14 cellular contexts compared by ENCODE assay signal in genomic region chr7:150971242-150972048, GRCh38. TPM values are rescaled to one million over a fixed set of nuclear protein-coding genes. Genes with fewer than 3 reads are reported as not detected.
DNase-seq lines count a peak whose midpoint lies in the region; ATAC-seq and TF ChIP-seq lines count a peak whose summit lies in the region.
"Had no signal": no experiment of that assay in that cellular context is flagged by ENCODE, and none has a peak within 500 bp of the region (broad histone marks: within the 10 kb centered on the region; RNA-seq: fewer than 3 reads in every experiment).

No MANE protein-coding gene starts in this region.

- H3K9me3 Mint-ChIP-seq in neural crest cell, result no peaks in the 10 kb centered on the region
- no peaks in the 10 kb centered on the region for H3K9me3 Mint-ChIP-seq in activated naive CD4-positive, alpha-beta T cell treated with anti-CD3 and anti-CD28 coated beads for 36 hours
- H3K9me3 Mint-ChIP-seq: activated T-cell treated with anti-CD3 and anti-CD28 coated beads, Interleukin-2, amount 50 U/mL, for 72 hours; GM23338; naive B cell had no signal

- no peak for TF ChIP-seq EP300 in gastroesophageal sphincter (IDR thresholded peaks at IDR 0.05)

- H3K9me3 ChIP-seq in gastroesophageal sphincter, result no peaks in the 10 kb centered on the region

- H3K4me3 ChIP-seq in H7 (ENCODE audit: insufficient read depth, low read depth, low read length) (no peak overlapping the region), gastroesophageal sphincter (no peak overlapping the region)
- H3K4me3 ChIP-seq: GM23338 had no signal

- H3K27ac ChIP-seq in gastroesophageal sphincter, result peak overlapping the region in 3 of 4 donors; percentile 85 to 89 (median 86)
- H3K27ac ChIP-seq: C4-2B had no signal

- peaks cover 0 to 100% (median 47%) of the 10 kb centered on the region in 3 donors for H3K4me1 ChIP-seq in gastroesophageal sphincter

- H3K4me3 Mint-ChIP-seq in neural crest cell, result peak overlapping the region; percentile 70
- no peak overlapping the region for H3K4me3 Mint-ChIP-seq in activated naive CD4-positive, alpha-beta T cell treated with anti-CD3 and anti-CD28 coated beads for 36 hours
- H3K4me3 Mint-ChIP-seq: activated T-cell treated with anti-CD3 and anti-CD28 coated beads, Interleukin-2, amount 50 U/mL, for 72 hours; GM23338 had no signal

- no peak for TF ChIP-seq POLR2A in gastroesophageal sphincter (IDR thresholded peaks at IDR 0.05)

- TF ChIP-seq CTCF in gastroesophageal sphincter (IDR thresholded peaks at IDR 0.05) (no peak), neural crest cell (conservative IDR thresholded peaks at IDR 0.05) (no peak)

- in situ Hi-C loops in G401 (cut with HindIII; ENCODE audit: low sequenced_read_pairs), result no loop called here

- peak; percentile 74 for DNase-seq in H7
- peak; percentile 93 for DNase-seq in NCI-H2227 (lab: John Stamatoyannopoulos, UW; ENCODE audit: unreplicated experiment)
- no peak for DNase-seq in neural crest cell (ENCODE audit: low read depth, low spot score)
- no peak for DNase-seq in G401 (ENCODE audit: low spot score)
- DNase-seq in activated CD4-positive, alpha-beta T cell treated with anti-CD3 and anti-CD28 coated beads for 48 hours, result no peak
- DNase-seq in activated naive CD4-positive, alpha-beta T cell treated with anti-CD3 and anti-CD28 coated beads for 36 hours, result no peak
- DNase-seq: activated T-cell treated with anti-CD3 and anti-CD28 coated beads, Interleukin-2, amount 50 U/mL, for 72 hours; naive B cell; NCI-H510A; SIG-M5 had no signal

- peak overlapping the region; percentile 98 for H3K27ac Mint-ChIP-seq in neural crest cell (ENCODE audit: unreplicated experiment)
- H3K27ac Mint-ChIP-seq in activated naive CD4-positive, alpha-beta T cell treated with anti-CD3 and anti-CD28 coated beads for 36 hours, result no peak overlapping the region
- H3K27ac Mint-ChIP-seq: activated T-cell treated with anti-CD3 and anti-CD28 coated beads, Interleukin-2, amount 50 U/mL, for 72 hours; GM23338 had no signal

- peak; percentile 3 for ATAC-seq in gastroesophageal sphincter
- ATAC-seq in GM18520 (IDR thresholded peaks at IDR 0.05; ENCODE audit: unreplicated experiment), result no peak
- ATAC-seq: activated T-cell treated with anti-CD3 and anti-CD28 coated beads, Interleukin-2, amount 50 U/mL, for 72 hours; GM23338 had no signal

- WGBS in gastroesophageal sphincter (ENCODE audit: low coverage in 1 of 2), 2 donors, result 10 to 18% methylated on average over 6 to 8 of the region's 17 CpGs

- intact Hi-C loops in activated naive CD4-positive, alpha-beta T cell treated with anti-CD3 and anti-CD28 coated beads for 36 hours (cut with micrococcal nuclease), result no loop called here

- peaks cover 6% of the 10 kb centered on the region for H3K27me3 Mint-ChIP-seq in neural crest cell (ENCODE audit: low read depth)
- peaks cover 4% of the 10 kb centered on the region for H3K27me3 Mint-ChIP-seq in activated naive CD4-positive, alpha-beta T cell treated with anti-CD3 and anti-CD28 coated beads for 36 hours (ENCODE audit: low read depth)

- H3K4me1 Mint-ChIP-seq in neural crest cell, result peaks cover 42% of the 10 kb centered on the region
- peaks cover 15% of the 10 kb centered on the region for H3K4me1 Mint-ChIP-seq in activated naive CD4-positive, alpha-beta T cell treated with anti-CD3 and anti-CD28 coated beads for 36 hours (ENCODE audit: low read depth)

- H3K36me3 ChIP-seq in H7 (replicated peaks; ENCODE audit: control insufficient read depth, insufficient read depth, low read length) (no peaks in the 10 kb centered on the region), gastroesophageal sphincter (no peaks in the 10 kb centered on the region)

- H3K36me3 Mint-ChIP-seq in neural crest cell (ENCODE audit: low read depth), result no peaks in the 10 kb centered on the region
- no peaks in the 10 kb centered on the region for H3K36me3 Mint-ChIP-seq in activated naive CD4-positive, alpha-beta T cell treated with anti-CD3 and anti-CD28 coated beads for 36 hours (ENCODE audit: low read depth)

- CTCF ChIA-PET in activated naive CD4-positive, alpha-beta T cell treated with anti-CD3 and anti-CD28 coated beads for 36 hours (lab: Charles Lee), result interaction anchor here (1.3 to 1.4 kb wide), 2 partner anchors 17 to 73 kb away, joined by 3 read pairs; no protein-coding TSS in a partner anchor

- peaks cover 22% of the 10 kb centered on the region for H3K27me3 ChIP-seq in H7 (ENCODE audit: control insufficient read depth, insufficient read depth, low read length)
- H3K27me3 ChIP-seq in gastroesophageal sphincter, result peaks cover 25% of the 10 kb centered on the region

RNA-seq across cellular contexts. Expression of gene KCNH2, which starts 6.7 kb away (rescaled TPM):
- total RNA-seq in H7 (2014; rRNA removed; shearing (Covaris generic)), result 9.3 and 9.5 TPM in 2 replicates
- total RNA-seq in gastroesophageal sphincter (10 to 100 TPM; 26.6 to 63.8 (median 36.3) TPM), neural crest cell (10.7 and 12.4 TPM in 2 replicates)
- total RNA-seq in G401 (2014; rRNA removed; shearing (Covaris generic)), result 10.8 and 11.5 TPM in 2 replicates
- total RNA-seq in activated naive CD4-positive, alpha-beta T cell treated with anti-CD3 and anti-CD28 coated beads for 36 hours, result under 1 TPM; 0.17 to 0.19 TPM

RNA-seq across cellular contexts. Expression of gene NOS3, which starts 19.4 kb away (rescaled TPM):
- total RNA-seq in H7 (2014; rRNA removed; shearing (Covaris generic)), result 15.5 and 16.5 TPM in 2 replicates
- total RNA-seq in gastroesophageal sphincter, result 10 to 100 TPM in 2 of 4 donors, 1 to 10 TPM in 2; 6.8 to 29.4 (median 13.5) TPM
- 6.1 and 7.4 TPM in 2 replicates for total RNA-seq in neural crest cell
- 34.5 and 41.6 TPM in 2 replicates for total RNA-seq in G401 (2014; rRNA removed; shearing (Covaris generic))
- total RNA-seq in activated naive CD4-positive, alpha-beta T cell treated with anti-CD3 and anti-CD28 coated beads for 36 hours, result 1 to 10 TPM; 7.1 to 9.2 TPM

RNA-seq across cellular contexts. Expression of gene ATG9B, which starts 52.8 kb away (rescaled TPM):
- 1.7 TPM in 2 replicates for total RNA-seq in H7 (2014; rRNA removed; shearing (Covaris generic))
- under 1 TPM in 2 of 4 donors, not detected in 2; 0.15 to 0.31 TPM for total RNA-seq in gastroesophageal sphincter
- 8.0 and 9.2 TPM in 2 replicates for total RNA-seq in neural crest cell
- 0.34 and 0.49 TPM in 2 replicates for total RNA-seq in G401 (2014; rRNA removed; shearing (Covaris generic))
- total RNA-seq in activated naive CD4-positive, alpha-beta T cell treated with anti-CD3 and anti-CD28 coated beads for 36 hours, result 1 to 10 TPM; 2.8 to 4.0 TPM

RNA-seq across cellular contexts. Expression of gene ABCB8, which starts 56.8 kb away (rescaled TPM):
- total RNA-seq in H7 (2014; rRNA removed; shearing (Covaris generic)), result 26.7 and 29.7 TPM in 2 replicates
- 10 to 100 TPM; 13.2 to 33.0 (median 18.8) TPM for total RNA-seq in gastroesophageal sphincter
- total RNA-seq in neural crest cell, result 42.3 and 43.5 TPM in 2 replicates
- 34.0 and 57.0 TPM in 2 replicates for total RNA-seq in G401 (2014; rRNA removed; shearing (Covaris generic))
- total RNA-seq in activated naive CD4-positive, alpha-beta T cell treated with anti-CD3 and anti-CD28 coated beads for 36 hours, result 10 to 100 TPM; 41.3 to 47.8 TPM

Comparison
In these comparisons a context has a peak if more than half of its experiments do, and no peak if none do; other contexts are left out.
1. DNase-seq: peak in H7 (single experiment) and NCI-H2227 (single experiment); none in neural crest cell (single experiment), G401 (single experiment), activated CD4-positive, alpha-beta T cell treated with anti-CD3 and anti-CD28 coated beads for 48 hours (single experiment) and activated naive CD4-positive, alpha-beta T cell treated with anti-CD3 and anti-CD28 coated beads for 36 hours (single experiment).